In genomic region chr21:39430457-39430856, GRCh38 we compare ENCODE assay signal across 1 cellular context.
TF ChIP-seq lines count a peak whose summit lies in the region.

No MANE protein-coding gene starts in this region.

TF ChIP-seq in K562, 482 proteins besides CTCF, POLR2A, EP300 and RAD21 (continued from another document):
- TF ChIP-seq, protein P1, sequence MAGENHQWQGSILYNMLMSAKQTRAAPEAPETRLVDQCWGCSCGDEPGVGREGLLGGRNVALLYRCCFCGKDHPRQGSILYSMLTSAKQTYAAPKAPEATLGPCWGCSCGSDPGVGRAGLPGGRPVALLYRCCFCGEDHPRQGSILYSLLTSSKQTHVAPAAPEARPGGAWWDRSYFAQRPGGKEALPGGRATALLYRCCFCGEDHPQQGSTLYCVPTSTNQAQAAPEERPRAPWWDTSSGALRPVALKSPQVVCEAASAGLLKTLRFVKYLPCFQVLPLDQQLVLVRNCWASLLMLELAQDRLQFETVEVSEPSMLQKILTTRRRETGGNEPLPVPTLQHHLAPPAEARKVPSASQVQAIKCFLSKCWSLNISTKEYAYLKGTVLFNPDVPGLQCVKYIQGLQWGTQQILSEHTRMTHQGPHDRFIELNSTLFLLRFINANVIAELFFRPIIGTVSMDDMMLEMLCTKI (IDR thresholded peaks at IDR 0.05; ENCODE audit: partially characterized antibody): no peak
- TF ChIP-seq, protein P2, sequence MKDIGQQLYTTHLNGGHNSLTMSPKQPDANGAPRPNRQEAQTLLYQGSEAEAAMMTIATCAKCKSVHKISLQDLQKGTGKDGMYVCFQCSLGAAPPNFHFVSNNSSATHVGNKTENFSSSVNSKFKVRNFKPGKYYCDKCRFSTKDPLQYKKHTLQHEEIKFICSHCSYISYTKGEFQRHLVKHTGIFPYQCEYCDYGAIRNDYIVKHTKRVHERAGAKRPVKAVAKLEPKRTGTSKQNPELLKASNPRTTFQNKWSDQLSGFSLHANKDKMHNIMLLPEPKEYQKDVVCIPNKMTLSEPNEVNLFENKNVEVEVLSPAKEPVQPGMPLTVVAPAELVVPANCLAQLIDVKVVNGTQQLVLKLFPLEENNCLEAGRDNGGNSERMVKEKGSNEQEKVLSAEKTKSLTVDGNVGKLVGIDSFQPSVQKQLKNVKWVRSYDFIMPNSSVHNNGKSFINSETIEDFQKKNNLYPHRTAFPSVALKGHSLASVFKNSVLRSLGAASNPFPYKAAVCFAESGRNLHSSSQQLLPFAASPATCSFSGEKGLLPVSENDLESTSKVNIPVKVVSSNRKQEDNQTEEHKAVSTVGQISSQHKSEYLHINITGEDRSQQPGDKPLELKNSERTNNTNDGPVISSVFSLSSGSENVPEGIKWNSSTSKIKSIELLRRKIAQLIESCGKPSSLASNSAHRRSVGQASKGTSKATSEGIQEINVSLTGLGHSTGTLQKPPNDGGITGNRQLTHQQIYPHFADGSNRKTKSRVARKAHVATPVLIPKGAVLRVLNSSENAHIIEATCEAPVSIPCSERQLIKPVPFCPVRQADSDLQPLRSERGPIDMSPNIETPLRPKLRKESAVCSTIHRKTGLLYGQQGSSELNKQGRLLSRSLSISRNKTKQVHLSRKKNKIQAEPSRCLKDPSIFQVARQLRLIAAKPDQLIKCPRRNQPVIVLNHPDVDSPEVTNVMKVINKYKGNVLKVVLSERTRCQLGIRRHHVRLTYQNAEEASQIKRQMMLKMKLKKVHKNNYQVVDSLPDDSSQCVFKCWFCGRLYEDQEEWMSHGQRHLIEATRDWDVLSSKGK (CRISPR knock-in tag; IDR thresholded peaks at IDR 0.05): no peak
- TF ChIP-seq MTA2 (IDR thresholded peaks at IDR 0.05; ENCODE audit: low read depth): peak; percentile 42; the same call in 1 of the 2 replicates
- TF ChIP-seq FIP1L1 (IDR thresholded peaks at IDR 0.05; ENCODE audit: low read depth, low read length, poor library complexity, severe bottlenecking): no peak
- TF ChIP-seq EHMT2 (IDR thresholded peaks at IDR 0.05): peak; percentile 70
